ENCODE assay signal across 16 cellular contexts in the genomic region with DNA sequence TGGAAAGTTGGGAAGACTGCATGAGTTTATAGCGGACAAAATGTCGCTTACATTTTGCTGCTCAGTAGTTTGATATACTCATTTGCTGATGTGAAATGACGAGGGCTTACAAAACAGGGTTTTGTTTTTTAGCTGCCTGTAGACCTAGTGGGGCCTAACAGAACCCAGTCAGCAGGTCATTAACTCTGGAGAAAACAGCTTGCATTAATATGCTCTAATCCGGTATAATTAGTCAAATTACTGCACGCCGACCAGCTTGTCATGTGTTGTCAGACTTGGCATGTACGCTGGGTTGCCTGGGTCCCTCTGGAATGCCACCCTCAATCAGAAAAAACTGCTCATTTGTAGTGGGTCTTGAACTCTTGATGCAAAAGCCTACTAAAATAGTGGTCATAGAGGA. TPM values are rescaled to one million over a fixed set of nuclear protein-coding genes. Genes with fewer than 3 reads are reported as not detected.
DNase-seq lines count a peak whose midpoint lies in the region; ATAC-seq, FAIRE-seq and TF ChIP-seq lines count a peak whose summit lies in the region.
"Had no signal": no experiment of that assay in that cellular context is flagged by ENCODE, and none has a peak within 500 bp of the region (broad histone marks: within the 10 kb centered on the region; RNA-seq: fewer than 3 reads in every experiment).

No MANE protein-coding gene starts in this region.

- DNase-seq in D721Med (ENCODE audit: insufficient read length, low spot score) (no peak), NCI-H1105 (lab: John Stamatoyannopoulos, UW) (peak; percentile 46), NCI-H446 treated with DMSO at 0.1 percent for 48 hours (lab: John Stamatoyannopoulos, UW) (peak; percentile 95), cerebellar cortex (ENCODE audit: low spot score) (peak; percentile 66), sciatic nerve (ENCODE audit: low spot score) (no peak), LoVo (ENCODE audit: low spot score) (no peak), NCI-H2196 treated with DMSO at 0.1 percent for 48 hours (lab: John Stamatoyannopoulos, UW; ENCODE audit: unreplicated experiment) (no peak)
- DNase-seq: CD8-positive, alpha-beta T cell; DND-41; H7; NCI-H774; PC-9; SIG-M5; T-helper 1 cell had no signal

- FAIRE-seq in D721Med (lab: Jason Lieb, UNC): peak; percentile 96
- FAIRE-seq: A549 had no signal

- no peak for ATAC-seq in sciatic nerve
- ATAC-seq in HG03196 (IDR thresholded peaks at IDR 0.05; ENCODE audit: unreplicated experiment): no peak
- ATAC-seq: A549; CD8-positive, alpha-beta T cell had no signal

- intact Hi-C loops in sciatic nerve (cut with DNase I): no loop called here

- TF ChIP-seq CTCF in D721Med (IDR thresholded peaks at IDR 0.05; ENCODE audit: insufficient read depth, missing control alignments): no peak

RNA-seq across cellular contexts. Expression of gene MAB21L1, which starts 37.7 kb away (rescaled TPM):
- 1.5 TPM for total RNA-seq in sciatic nerve
- total RNA-seq: CD8-positive, alpha-beta T cell; PC-9 had no signal

Comparison
In these comparisons a context has a peak if more than half of its experiments do, and no peak if none do; other contexts are left out.
1. DNase-seq: peak in NCI-H1105 (single experiment), NCI-H446 treated with DMSO at 0.1 percent for 48 hours (single experiment) and cerebellar cortex (single experiment); none in D721Med (single experiment), sciatic nerve (single experiment), LoVo (single experiment) and NCI-H2196 treated with DMSO at 0.1 percent for 48 hours (single experiment).